In the genomic region with DNA sequence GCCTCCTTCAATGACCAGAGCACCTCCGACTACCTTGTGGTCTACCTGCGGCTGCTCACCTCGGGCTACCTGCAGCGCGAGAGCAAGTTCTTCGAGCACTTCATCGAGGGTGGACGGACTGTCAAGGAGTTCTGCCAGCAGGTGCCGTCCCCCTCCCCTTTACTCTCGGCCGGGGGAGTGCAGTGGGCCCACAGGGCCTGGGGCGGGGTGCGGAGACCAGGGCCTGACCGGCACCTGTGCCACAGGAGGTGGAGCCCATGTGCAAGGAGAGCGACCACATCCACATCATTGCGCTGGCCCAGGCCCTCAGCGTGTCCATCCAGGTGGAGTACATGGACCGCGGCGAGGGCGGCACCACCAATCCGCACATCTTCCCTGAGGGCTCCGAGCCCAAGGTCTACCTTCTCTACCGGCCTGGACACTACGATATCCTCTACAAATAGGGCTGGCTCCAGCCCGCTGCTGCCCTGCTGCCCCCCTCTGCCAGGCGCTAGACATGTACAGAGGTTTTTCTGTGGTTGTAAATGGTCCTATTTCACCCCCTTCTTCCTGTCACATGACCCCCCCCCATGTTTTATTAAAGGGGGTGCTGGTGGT, we compare ENCODE assay signal across 18 cellular contexts. TPM values are rescaled to one million over a fixed set of nuclear protein-coding genes. Genes with fewer than 3 reads are reported as not detected.
"Had no signal": no experiment of that assay in that cellular context is flagged by ENCODE, and none has a peak within 500 bp of the region (broad histone marks: within the 10 kb centered on the region; RNA-seq: fewer than 3 reads in every experiment).

No MANE protein-coding gene starts in this region.

- ATAC-seq: activated CD4-positive, CD25-positive, alpha-beta regulatory T cell treated with anti-CD3 and anti-CD28 coated beads, Interleukin-2, amount 50 U/mL, for 24 hours; activated naive CD4-positive, alpha-beta T cell treated with anti-CD3 and anti-CD28 coated beads, Interleukin-2, amount 50 U/mL, for 72 hours; left cardiac atrium; natural killer cell; upper lobe of right lung had no signal

- H3K9me3 ChIP-seq: adrenal gland, esophagus squamous epithelium, sigmoid colon, upper lobe of right lung had no signal

- H3K4me3 ChIP-seq: adrenal gland, esophagus squamous epithelium, sigmoid colon, upper lobe of right lung had no signal

- H3K27ac ChIP-seq: adrenal gland, esophagus squamous epithelium, sigmoid colon, upper lobe of right lung had no signal

- H3K27me3 ChIP-seq: adrenal gland, upper lobe of right lung had no signal

- DNase-seq: activated CD4-positive, alpha-beta T cell treated with anti-CD3 and anti-CD28 coated beads, Interleukin-2, amount 50 U/mL, for 1 hour; activated CD8-positive, alpha-beta memory T cell treated with anti-CD3 and anti-CD28 coated beads for 24 hours; activated CD8-positive, alpha-beta memory T cell treated with anti-CD3 and anti-CD28 coated beads, Interleukin-2, amount 50 U/mL, for 48 hours; activated gamma-delta T cell treated with Interleukin-2 at 50 U/mL for 16 hours; activated T-cell treated with anti-CD3 and anti-CD28 coated beads, Interleukin-2, amount 50 U/mL, for 48 hours; adrenal gland; effector CD8-positive, alpha-beta T cell; esophagus squamous epithelium; left cardiac atrium; mesendoderm; natural killer cell; sigmoid colon; stimulated activated naive CD4-positive, alpha-beta T cell; T-helper 1 cell; T1000; upper lobe of right lung had no signal

RNA-seq across cellular contexts. Expression of a gene that starts 38.5 kb away (rescaled TPM):
- total RNA-seq: activated naive CD4-positive, alpha-beta T cell treated with anti-CD3 and anti-CD28 coated beads, Interleukin-2, amount 50 U/mL, for 72 hours; natural killer cell; upper lobe of right lung had no signal
